In genomic region chr7:141876371-141876770, GRCh38 we compare ENCODE assay signal across 36 cellular contexts. TPM values are rescaled to one million over a fixed set of nuclear protein-coding genes. Genes with fewer than 3 reads are reported as not detected.
"Had no signal": no experiment of that assay in that cellular context is flagged by ENCODE, and none has a peak within 500 bp of the region (broad histone marks: within the 10 kb centered on the region; RNA-seq: fewer than 3 reads in every experiment).

No MANE protein-coding gene starts in this region.

- H3K79me2 ChIP-seq: hepatocyte had no signal

- H3K36me3 ChIP-seq: lower lobe of right lung, neural progenitor cell, ovary, right atrium auricular region, right lobe of liver, stomach, thyroid gland, transverse colon, uterus had no signal

- H3K4me1 ChIP-seq: lower lobe of right lung, neural progenitor cell, right atrium auricular region, right lobe of liver, stomach, testis, thyroid gland, transverse colon, uterus had no signal

- H3K27me3 ChIP-seq: hepatocyte, neural progenitor cell, ovary, right atrium auricular region, right lobe of liver, stomach, testis, thyroid gland, transverse colon, uterus had no signal

- FAIRE-seq: keratinocyte had no signal

- H3K9ac ChIP-seq: neural progenitor cell had no signal

- H3K36me3 Mint-ChIP-seq: mesothelial cell of epicardium; naive B cell; natural killer cell; neural progenitor cell; stimulated activated memory B cell treated with anti-CD40 and anti-IgM and Interleukin-4, amounts not matched to agents 10 μg/mL and 1 μg/mL and 100 μg/mL, for 72 hours had no signal

- H2AFZ ChIP-seq: hepatocyte, neural progenitor cell had no signal

- H3K4me1 Mint-ChIP-seq: mesothelial cell of epicardium; naive B cell; natural killer cell; nephron progenitor cell; neural progenitor cell; stimulated activated memory B cell treated with anti-CD40 and anti-IgM and Interleukin-4, amounts not matched to agents 10 μg/mL and 1 μg/mL and 100 μg/mL, for 72 hours had no signal

- H3K4me2 ChIP-seq: hepatocyte, neural progenitor cell, smooth muscle cell had no signal

- ATAC-seq: left cardiac atrium; left lobe of liver; natural killer cell; right lobe of liver; stimulated activated naive CD8-positive, alpha-beta T cell treated with anti-CD3 and anti-CD28 coated beads, Interleukin-15, Interleukin-2, amounts not matched to agents 100 U/mL and 50 U/mL, for 24 hours had no signal

- H3K27ac ChIP-seq: hepatocyte, lower lobe of right lung, neural progenitor cell, ovary, right atrium auricular region, right lobe of liver, stomach, testis, thyroid gland, transverse colon, uterus had no signal

- H3K9me3 Mint-ChIP-seq: nephron progenitor cell, neural progenitor cell had no signal

- H3K4me3 Mint-ChIP-seq: mesothelial cell of epicardium; naive B cell; natural killer cell; nephron progenitor cell; neural progenitor cell; stimulated activated memory B cell treated with anti-CD40 and anti-IgM and Interleukin-4, amounts not matched to agents 10 μg/mL and 1 μg/mL and 100 μg/mL, for 72 hours had no signal

- H3K4me3 ChIP-seq: hepatocyte, lower lobe of right lung, neural progenitor cell, ovary, right atrium auricular region, right lobe of liver, smooth muscle cell, stomach, testis, thyroid gland, transverse colon, uterus had no signal

- H3K9me3 ChIP-seq: lower lobe of right lung, ovary, right atrium auricular region, right lobe of liver, testis, thyroid gland, transverse colon, uterus had no signal

- H3K27me3 Mint-ChIP-seq: progenitor cell of endocrine pancreas; stimulated activated memory B cell treated with anti-CD40 and anti-IgM and Interleukin-4, amounts not matched to agents 10 μg/mL and 1 μg/mL and 100 μg/mL, for 72 hours had no signal

- H3K27ac Mint-ChIP-seq: mesothelial cell of epicardium; naive B cell; natural killer cell; nephron progenitor cell; neural progenitor cell; progenitor cell of endocrine pancreas; stimulated activated memory B cell treated with anti-CD40 and anti-IgM and Interleukin-4, amounts not matched to agents 10 μg/mL and 1 μg/mL and 100 μg/mL, for 72 hours had no signal

- DNase-seq: kidney glomerular epithelial cell; left cardiac atrium; lower lobe of right lung; mammary epithelial cell; mesendoderm; naive B cell; natural killer cell; nephron progenitor cell; ovary; right lobe of liver; stimulated activated CD4-positive, alpha-beta T cell treated with anti-CD3 and anti-CD28 coated beads, Interleukin-1b, Interleukin-23, amount 100 ng/mL, for 48 hours; stimulated activated CD4-positive, alpha-beta T cell treated with anti-CD3 and anti-CD28 coated beads, Interleukin-2, amount 100 ng/mL, for 48 hours; stimulated activated CD4-positive, alpha-beta T cell treated with anti-CD3 and anti-CD28 coated beads, Interleukin-4, amount 100 ng/mL, for 4 hours; stimulated activated CD8-positive, alpha-beta memory T cell treated with anti-CD3 and anti-CD28 coated beads, Interleukin-4, amount 100 ng/mL, for 48 hours; stimulated activated naive CD8-positive, alpha-beta T cell treated with anti-CD3 and anti-CD28 coated beads, Interleukin-15, Interleukin-2, amounts not matched to agents 100 U/mL and 50 U/mL, for 24 hours; stomach; testis; thyroid gland; transverse colon; uterus had no signal

RNA-seq across cellular contexts. Expression of gene PRSS37, which starts 35.1 kb away (rescaled TPM):
- total RNA-seq: hepatocyte, left cardiac atrium, left lobe of liver, liver, lower lobe of right lung, mammary epithelial cell, mesothelial cell of epicardium, natural killer cell, omental fat pad, ovary, progenitor cell of endocrine pancreas, pulmonary artery endothelial cell, renal cortical epithelial cell, right atrium auricular region, right lobe of liver, skeletal muscle tissue, smooth muscle cell, stomach, thyroid gland, transverse colon, ureter, uterus had no signal
- polyA plus RNA-seq: keratinocyte, mammary epithelial cell, ovary, smooth muscle cell, stomach had no signal

RNA-seq across cellular contexts. Expression of gene OR9A4, which starts 39.8 kb away (rescaled TPM):
- total RNA-seq: hepatocyte, left cardiac atrium, left lobe of liver, lower lobe of right lung, mononuclear cell, natural killer cell, pulmonary artery endothelial cell, right atrium auricular region, right lobe of liver, smooth muscle cell, stomach, thyroid gland, transverse colon, ureter had no signal
- polyA plus RNA-seq: hepatocyte, keratinocyte, liver, mammary epithelial cell, ovary, smooth muscle cell, stomach had no signal
